ENCODE assay signal across 20 cellular contexts in the genomic region with DNA sequence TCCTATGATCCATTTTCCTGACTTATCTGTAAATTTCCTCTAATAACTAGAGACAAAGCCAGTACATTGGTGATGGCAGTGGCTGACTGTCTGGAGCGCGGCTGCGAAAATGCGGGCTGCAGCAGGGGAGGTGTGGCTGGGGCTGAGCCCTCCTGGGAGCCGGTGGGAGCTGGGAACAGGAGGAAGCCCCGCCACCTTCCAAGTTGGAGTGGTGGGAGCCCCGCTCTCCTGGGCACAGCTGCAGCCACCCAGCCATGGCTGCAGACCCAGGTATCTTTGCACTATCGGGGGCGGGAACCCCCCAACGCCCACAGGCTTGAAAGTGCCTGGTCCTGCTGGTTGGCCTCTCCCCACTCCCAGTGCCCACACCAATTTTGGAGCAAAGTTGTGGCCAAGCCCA.
"Had no signal": no experiment of that assay in that cellular context is flagged by ENCODE, and none has a peak within 500 bp of the region (broad histone marks: within the 10 kb centered on the region; RNA-seq: fewer than 3 reads in every experiment).

No MANE protein-coding gene starts in this region.

- H3K27ac ChIP-seq: breast epithelium, psoas muscle, skin epidermis, WERI-Rb-1 had no signal

- H3K4me3 ChIP-seq: breast epithelium, psoas muscle, skin epidermis had no signal

- DNase-seq: activated CD4-positive, alpha-beta T cell treated with anti-CD3 and anti-CD28 coated beads, Interleukin-2, amount 50 U/mL, for 4 hours; activated effector memory CD4-positive, alpha-beta T cell treated with anti-CD3 and anti-CD28 coated beads, Interleukin-2, amount 50 U/mL, for 16 hours; activated T-cell treated with anti-CD3 and anti-CD28 coated beads, Interleukin-2, amount 50 U/mL, for 72 hours; cerebellar nuclear complex; effector memory CD8-positive, alpha-beta T cell; foreskin fibroblast; hippocampal formation; stimulated activated CD4-positive, alpha-beta T cell treated with anti-CD3 and anti-CD28 coated beads, Interleukin-15, amount 100 ng/mL, for 24 hours; stimulated activated CD4-positive, alpha-beta T cell treated with anti-CD3 and anti-CD28 coated beads, Interleukin-2, amount 100 ng/mL, for 48 hours; stimulated activated naive CD8-positive, alpha-beta T cell treated with anti-CD3 and anti-CD28 coated beads, Interleukin-15, amount 100 ng/mL, for 72 hours; SW 1271; T-helper 2 cell; WERI-Rb-1 had no signal

- H3K4me3 Mint-ChIP-seq: activated naive CD4-positive, alpha-beta T cell treated with anti-CD3 and anti-CD28 coated beads, Interleukin-2, amount 50 U/mL, for 24 hours; activated T-cell treated with anti-CD3 and anti-CD28 coated beads, Interleukin-2, amount 50 U/mL, for 72 hours; dendritic cell treated with granulocyte-macrophage colony-stimulating factor and Interleukin-4, amounts not matched to agents 40 ng/mL and 50 ng/mL, for 4 days; effector memory CD8-positive, alpha-beta T cell; mesothelial cell of epicardium; stimulated activated naive CD8-positive, alpha-beta T cell treated with anti-CD3 and anti-CD28 coated beads, Interleukin-15, amount 100 ng/mL, for 72 hours; type B pancreatic cell had no signal

- H3K9me3 ChIP-seq: psoas muscle had no signal

- H3K36me3 Mint-ChIP-seq: activated naive CD4-positive, alpha-beta T cell treated with anti-CD3 and anti-CD28 coated beads, Interleukin-2, amount 50 U/mL, for 24 hours; mesothelial cell of epicardium; type B pancreatic cell had no signal

- H3K27me3 Mint-ChIP-seq: activated naive CD4-positive, alpha-beta T cell treated with anti-CD3 and anti-CD28 coated beads, Interleukin-2, amount 50 U/mL, for 24 hours; dendritic cell treated with granulocyte-macrophage colony-stimulating factor and Interleukin-4, amounts not matched to agents 40 ng/mL and 50 ng/mL, for 4 days; effector memory CD8-positive, alpha-beta T cell; stimulated activated naive CD8-positive, alpha-beta T cell treated with anti-CD3 and anti-CD28 coated beads, Interleukin-15, amount 100 ng/mL, for 72 hours; type B pancreatic cell had no signal

- H3K27me3 ChIP-seq: breast epithelium had no signal

- H3K4me1 ChIP-seq: breast epithelium, psoas muscle had no signal

- H3K9me3 Mint-ChIP-seq: activated naive CD4-positive, alpha-beta T cell treated with anti-CD3 and anti-CD28 coated beads, Interleukin-2, amount 50 U/mL, for 24 hours had no signal

- H3K4me1 Mint-ChIP-seq: activated naive CD4-positive, alpha-beta T cell treated with anti-CD3 and anti-CD28 coated beads, Interleukin-2, amount 50 U/mL, for 24 hours; stimulated activated naive CD8-positive, alpha-beta T cell treated with anti-CD3 and anti-CD28 coated beads, Interleukin-15, amount 100 ng/mL, for 72 hours had no signal

- H3K36me3 ChIP-seq: breast epithelium, WERI-Rb-1 had no signal

- ATAC-seq: activated T-cell treated with anti-CD3 and anti-CD28 coated beads, Interleukin-2, amount 50 U/mL, for 72 hours; effector memory CD8-positive, alpha-beta T cell; psoas muscle; stimulated activated naive CD8-positive, alpha-beta T cell treated with anti-CD3 and anti-CD28 coated beads, Interleukin-15, amount 100 ng/mL, for 72 hours had no signal

- H3K27ac Mint-ChIP-seq: activated naive CD4-positive, alpha-beta T cell treated with anti-CD3 and anti-CD28 coated beads, Interleukin-2, amount 50 U/mL, for 24 hours; activated T-cell treated with anti-CD3 and anti-CD28 coated beads, Interleukin-2, amount 50 U/mL, for 72 hours; dendritic cell treated with granulocyte-macrophage colony-stimulating factor and Interleukin-4, amounts not matched to agents 40 ng/mL and 50 ng/mL, for 4 days; effector memory CD8-positive, alpha-beta T cell; mesothelial cell of epicardium; stimulated activated naive CD8-positive, alpha-beta T cell treated with anti-CD3 and anti-CD28 coated beads, Interleukin-15, amount 100 ng/mL, for 72 hours; type B pancreatic cell had no signal
